Comparison of ENCODE assay signal across 8 cellular contexts in genomic region chr10:43605850-43606322, GRCh38. TPM values are rescaled to one million over a fixed set of nuclear protein-coding genes. Genes with fewer than 3 reads are reported as not detected.
DNase-seq lines count a peak whose midpoint lies in the region; ATAC-seq and TF ChIP-seq lines count a peak whose summit lies in the region.

No MANE protein-coding gene starts in this region.

- CTCF ChIA-PET in CD4-positive, alpha-beta T cell (lab: Charles Lee), result no interaction called here
- CTCF ChIA-PET in activated CD8-positive, alpha-beta T cell treated with anti-CD3 and anti-CD28 coated beads, Interleukin-2, amount 10 ng/mL, durations not matched to agents 7 days and 5 days (lab: Charles Lee), result no interaction called here

- no peaks in the 10 kb centered on the region for H3K27me3 Mint-ChIP-seq in CD4-positive, alpha-beta T cell
- peaks cover 7% of the 10 kb centered on the region for H3K27me3 Mint-ChIP-seq in HFFc6 (ENCODE audit: insufficient read depth)
- H3K27me3 Mint-ChIP-seq in activated CD8-positive, alpha-beta T cell treated with anti-CD3 and anti-CD28 coated beads, Interleukin-2, amount 10 ng/mL, durations not matched to agents 7 days and 5 days (ENCODE audit: low read depth), result peaks cover 5% of the 10 kb centered on the region

- H3K4me1 Mint-ChIP-seq in CD4-positive, alpha-beta T cell (ENCODE audit: low read depth), result peaks cover 41% of the 10 kb centered on the region
- peaks cover 49% of the 10 kb centered on the region for H3K4me1 Mint-ChIP-seq in HFFc6 (ENCODE audit: low read depth)
- H3K4me1 Mint-ChIP-seq in activated CD8-positive, alpha-beta T cell treated with anti-CD3 and anti-CD28 coated beads, Interleukin-2, amount 10 ng/mL, durations not matched to agents 7 days and 5 days (ENCODE audit: low read depth), result peaks cover 28% of the 10 kb centered on the region

- intact Hi-C loops in CD4-positive, alpha-beta T cell (cut with DNase I, micrococcal nuclease), result loop anchor here in 1 of 2 experiments (1.0 to 10.0 kb wide), 3 partner anchors 31 to 821 kb away; partner anchors contain the start of genes BMS1 and ZNF32
- intact Hi-C loops in upper lobe of right lung (cut with DNase I), result no loop called here

- H3K4me3 ChIP-seq in upper lobe of right lung, result peak overlapping the region; percentile 97

- no peak for ATAC-seq in CD4-positive, alpha-beta T cell (ENCODE audit: poor library complexity)
- peak; percentile 14 for ATAC-seq in activated CD8-positive, alpha-beta T cell treated with anti-CD3 and anti-CD28 coated beads, Interleukin-2, amount 10 ng/mL, durations not matched to agents 7 days and 5 days
- ATAC-seq in left lobe of liver (peak; percentile 33), upper lobe of right lung (no peak)

- H3K36me3 Mint-ChIP-seq in CD4-positive, alpha-beta T cell (ENCODE audit: low read depth), result peaks cover 36% of the 10 kb centered on the region
- peaks cover 48% of the 10 kb centered on the region for H3K36me3 Mint-ChIP-seq in HFFc6 (ENCODE audit: low read depth)
- H3K36me3 Mint-ChIP-seq in activated CD8-positive, alpha-beta T cell treated with anti-CD3 and anti-CD28 coated beads, Interleukin-2, amount 10 ng/mL, durations not matched to agents 7 days and 5 days (ENCODE audit: low read depth), result peaks cover 40% of the 10 kb centered on the region

- peaks cover under 1% of the 10 kb centered on the region for H3K36me3 ChIP-seq in upper lobe of right lung

- peak overlapping the region; percentile 89 for H3K4me3 Mint-ChIP-seq in CD4-positive, alpha-beta T cell
- H3K4me3 Mint-ChIP-seq in HFFc6, result peak overlapping the region; percentile 87
- peak overlapping the region; percentile 77 for H3K4me3 Mint-ChIP-seq in activated CD8-positive, alpha-beta T cell treated with anti-CD3 and anti-CD28 coated beads, Interleukin-2, amount 10 ng/mL, durations not matched to agents 7 days and 5 days

- DNase-seq in CD4-positive, alpha-beta T cell, result no peak
- DNase-seq in HFFc6 (no peak), left lobe of liver (ENCODE audit: low spot score) (no peak), upper lobe of right lung (no peak), NCI-H2171 treated with DMSO at 0.1 percent for 48 hours (lab: John Stamatoyannopoulos, UW) (no peak), inferior parietal cortex (ENCODE audit: extremely low spot score) (no peak), iPS-NIHi11 (ENCODE audit: low spot score) (no peak)
- DNase-seq in activated CD8-positive, alpha-beta T cell treated with anti-CD3 and anti-CD28 coated beads, Interleukin-2, amount 10 ng/mL, durations not matched to agents 7 days and 5 days, result no peak

- no peaks in the 10 kb centered on the region for H3K9me3 ChIP-seq in CD4-positive, alpha-beta T cell (ENCODE audit: control insufficient read depth, low read length)
- H3K9me3 ChIP-seq in upper lobe of right lung, result no peaks in the 10 kb centered on the region

- H3K9me3 Mint-ChIP-seq in CD4-positive, alpha-beta T cell, result no peaks in the 10 kb centered on the region
- H3K9me3 Mint-ChIP-seq in HFFc6, result peaks cover 3% of the 10 kb centered on the region; the same call in 1 of the 2 replicates
- peaks cover 5% of the 10 kb centered on the region for H3K9me3 Mint-ChIP-seq in activated CD8-positive, alpha-beta T cell treated with anti-CD3 and anti-CD28 coated beads, Interleukin-2, amount 10 ng/mL, durations not matched to agents 7 days and 5 days (ENCODE audit: insufficient read depth)

- H3K27ac ChIP-seq in CD4-positive, alpha-beta T cell (ENCODE audit: low read depth, low read length), result no peak overlapping the region
- no peak overlapping the region for H3K27ac ChIP-seq in upper lobe of right lung

- H3K27ac Mint-ChIP-seq in CD4-positive, alpha-beta T cell, result peak overlapping the region; percentile 47
- H3K27ac Mint-ChIP-seq in HFFc6, result peak overlapping the region; percentile 32
- H3K27ac Mint-ChIP-seq in activated CD8-positive, alpha-beta T cell treated with anti-CD3 and anti-CD28 coated beads, Interleukin-2, amount 10 ng/mL, durations not matched to agents 7 days and 5 days, result peak overlapping the region; percentile 76

- no peaks in the 10 kb centered on the region for H3K27me3 ChIP-seq in CD4-positive, alpha-beta T cell (ENCODE audit: control insufficient read depth, insufficient read depth, low read length)
- H3K27me3 ChIP-seq in upper lobe of right lung, result no peaks in the 10 kb centered on the region

- TF ChIP-seq CTCF in CD4-positive, alpha-beta T cell (IDR thresholded peaks at IDR 0.05), result no peak
- no peak for TF ChIP-seq CTCF in HFFc6 (IDR thresholded peaks at IDR 0.05)
- TF ChIP-seq CTCF in upper lobe of right lung (IDR thresholded peaks at IDR 0.05), result no peak

- POLR2A ChIA-PET in CD4-positive, alpha-beta T cell (lab: Charles Lee), result interaction anchor here (1.5 to 2.3 kb wide), 3 partner anchors 32 to 468 kb away, joined by 3 to 18 read pairs (median 5); partner anchors contain the start of genes CSGALNACT2, ZNF239 and ZNF32
- POLR2A ChIA-PET in activated CD8-positive, alpha-beta T cell treated with anti-CD3 and anti-CD28 coated beads, Interleukin-2, amount 10 ng/mL, durations not matched to agents 7 days and 5 days (lab: Charles Lee), result interaction anchor here (0.6 to 1.4 kb wide), 2 partner anchors 11 to 148 kb away, joined by 3 to 7 read pairs; no protein-coding TSS in a partner anchor

- no peaks in the 10 kb centered on the region for H3K4me1 ChIP-seq in upper lobe of right lung

RNA-seq across cellular contexts. Expression of gene ZNF485, which starts 0.4 kb away (rescaled TPM):
- total RNA-seq in CD4-positive, alpha-beta T cell, result 1 to 10 TPM in 1 of 2 experiments, under 1 TPM in 1; 0.75 to 1.2 TPM
- total RNA-seq in HFFc6 (2021; fragmentation: NEBNext Ultra II Directional; extraction: Animal tissue kit (Norgen Biotek cat#: 25700)), result 1 to 10 TPM; 2.3 to 3.0 (median 2.7) TPM
- 1 to 10 TPM; 4.7 to 4.8 TPM for total RNA-seq in activated CD8-positive, alpha-beta T cell treated with anti-CD3 and anti-CD28 coated beads, Interleukin-2, amount 10 ng/mL, durations not matched to agents 7 days and 5 days
- total RNA-seq in left lobe of liver (2.7 TPM), upper lobe of right lung (3.4 TPM)

RNA-seq across cellular contexts. Expression of gene ZNF239, which starts 31.5 kb away (rescaled TPM):
- under 1 TPM; 0.59 to 0.63 TPM for total RNA-seq in CD4-positive, alpha-beta T cell
- 1 to 10 TPM; 4.2 to 7.5 (median 4.7) TPM for total RNA-seq in HFFc6 (2021; fragmentation: NEBNext Ultra II Directional; extraction: Animal tissue kit (Norgen Biotek cat#: 25700))
- 1 to 10 TPM in 1 of 2 experiments, under 1 TPM in 1; 0.52 to 1.1 TPM for total RNA-seq in activated CD8-positive, alpha-beta T cell treated with anti-CD3 and anti-CD28 coated beads, Interleukin-2, amount 10 ng/mL, durations not matched to agents 7 days and 5 days
- total RNA-seq in left lobe of liver (0.40 TPM), upper lobe of right lung (3.5 TPM)

RNA-seq across cellular contexts. Expression of gene ZNF32, which starts 42.8 kb away (rescaled TPM):
- total RNA-seq in CD4-positive, alpha-beta T cell, result 10 to 100 TPM; 18.7 to 19.5 TPM
- 10 to 100 TPM; 12.7 to 23.6 (median 15.3) TPM for total RNA-seq in HFFc6 (2021; fragmentation: NEBNext Ultra II Directional; extraction: Animal tissue kit (Norgen Biotek cat#: 25700))
- 10 to 100 TPM; 16.5 to 18.0 TPM for total RNA-seq in activated CD8-positive, alpha-beta T cell treated with anti-CD3 and anti-CD28 coated beads, Interleukin-2, amount 10 ng/mL, durations not matched to agents 7 days and 5 days
- total RNA-seq in left lobe of liver, result 14.6 TPM
- total RNA-seq in upper lobe of right lung, result 32.3 TPM

Comparison
In these comparisons a context has a peak if more than half of its experiments do, and no peak if none do; other contexts are left out.
1. ATAC-seq: peak in activated CD8-positive, alpha-beta T cell treated with anti-CD3 and anti-CD28 coated beads, Interleukin-2, amount 10 ng/mL, durations not matched to agents 7 days and 5 days (single experiment) and left lobe of liver (single experiment); none in CD4-positive, alpha-beta T cell (single experiment) and upper lobe of right lung (single experiment).
2. Peak in every context shown above with its lines, with median percentiles within 50 percentile points of each other: H3K27ac Mint-ChIP-seq and H3K4me3 Mint-ChIP-seq.